Comparison of ENCODE assay signal across 11 cellular contexts in genomic region chr20:15895560-15896084, GRCh38.
DNase-seq lines count a peak whose midpoint lies in the region; ATAC-seq and TF ChIP-seq lines count a peak whose summit lies in the region.
"Had no signal": no experiment of that assay in that cellular context is flagged by ENCODE, and none has a peak within 500 bp of the region (broad histone marks: within the 10 kb centered on the region; RNA-seq: fewer than 3 reads in every experiment).

No MANE protein-coding gene starts in this region.

- CTCF ChIA-PET in activated B cell treated with CpG ODN at 0.5 μM for 24 hours (lab: Charles Lee), result interaction anchor here (1.0 kb wide), 1 partner anchor 25 kb away, joined by 3 read pairs; no protein-coding TSS in a partner anchor

- POLR2A ChIA-PET in activated B cell treated with CpG ODN at 0.5 μM for 24 hours (lab: Charles Lee), result interaction anchor here (1.2 to 2.6 kb wide), 2 partner anchors 27 to 91 kb away, joined by 3 to 12 read pairs; no protein-coding TSS in a partner anchor

- intact Hi-C loops in activated B cell treated with CpG ODN at 0.5 μM for 24 hours (cut with micrococcal nuclease) (loop anchor here (2.0 kb wide), 1 partner anchor 27 kb away; no protein-coding TSS in a partner anchor), uterus (cut with DNase I; ENCODE audit: low total_unique reads) (no loop called here), mucosa of descending colon (cut with DNase I, micrococcal nuclease) (no loop called here)

- H3K36me3 ChIP-seq in DND-41 (ENCODE audit: insufficient read depth, low read length) (no peaks in the 10 kb centered on the region), uterus (no peaks in the 10 kb centered on the region), mucosa of descending colon (ENCODE audit: low read depth) (no peaks in the 10 kb centered on the region)

- DNase-seq in DND-41, result peak; percentile 24
- peak; percentile 22 for DNase-seq in activated B cell treated with CpG ODN at 0.5 μM for 24 hours
- DNase-seq in uterus, result no peak
- no peak for DNase-seq in hippocampal formation (lab: John Stamatoyannopoulos, UW)
- no peak for DNase-seq in mucosa of descending colon
- no peak for DNase-seq in amygdala (lab: John Stamatoyannopoulos, UW)
- DNase-seq: SHP77 treated with DMSO at 0.1 percent for 48 hours had no signal

- no peaks in the 10 kb centered on the region for H3K27me3 Mint-ChIP-seq in activated B cell treated with CpG ODN at 0.5 μM for 24 hours

- H3K27me3 ChIP-seq in DND-41 (ENCODE audit: insufficient read depth, low read length, poor library complexity) (no peaks in the 10 kb centered on the region), uterus (no peaks in the 10 kb centered on the region)
- H3K27me3 ChIP-seq: BLaER1 treated with 17β-estradiol and CSF1 and Interleukin-3, amounts not matched to agents 10 nM and 100 nM had no signal

- no peak overlapping the region for H3K4me2 ChIP-seq in DND-41 (ENCODE audit: insufficient read depth, low read length)

- no peak overlapping the region for H3K9ac ChIP-seq in DND-41 (ENCODE audit: low read depth, low read length)
- H3K9ac ChIP-seq: BLaER1 treated with 17β-estradiol and CSF1 and Interleukin-3, amounts not matched to agents 10 nM and 100 nM had no signal

- H3K9me3 Mint-ChIP-seq in activated B cell treated with CpG ODN at 0.5 μM for 24 hours, result peaks cover 2% of the 10 kb centered on the region

- no peak overlapping the region for H3K4me3 ChIP-seq in DND-41 (ENCODE audit: low read depth in 1 of 2, low read length in 2 of 2)
- H3K4me3 ChIP-seq in uterus, result no peak overlapping the region
- no peak overlapping the region for H3K4me3 ChIP-seq in mucosa of descending colon
- H3K4me3 ChIP-seq: BLaER1 treated with 17β-estradiol and CSF1 and Interleukin-3, amounts not matched to agents 10 nM and 100 nM; lung had no signal

- H3K27ac ChIP-seq in DND-41 (ENCODE audit: low read length) (no peak overlapping the region), uterus (no peak overlapping the region)
- H3K27ac ChIP-seq: BLaER1 treated with 17β-estradiol and CSF1 and Interleukin-3, amounts not matched to agents 10 nM and 100 nM had no signal

- TF ChIP-seq POLR2A in uterus (IDR thresholded peaks at IDR 0.05), result no peak

- H3K4me1 Mint-ChIP-seq in activated B cell treated with CpG ODN at 0.5 μM for 24 hours, result peaks cover 46% of the 10 kb centered on the region

- peak overlapping the region; percentile 42 for H3K4me3 Mint-ChIP-seq in activated B cell treated with CpG ODN at 0.5 μM for 24 hours

- no peak overlapping the region for H2AFZ ChIP-seq in DND-41 (ENCODE audit: low read depth, low read length)

- no peaks in the 10 kb centered on the region for H4K20me1 ChIP-seq in DND-41 (ENCODE audit: insufficient read depth, low read length)

- H3K4me1 ChIP-seq in DND-41 (ENCODE audit: insufficient read depth, low read length), result peaks cover 7% of the 10 kb centered on the region; the same call in 1 of the 2 replicates
- H3K4me1 ChIP-seq in uterus, result no peaks in the 10 kb centered on the region
- H3K4me1 ChIP-seq in mucosa of descending colon (ENCODE audit: low read depth), result no peaks in the 10 kb centered on the region

- ATAC-seq in DND-41 (ENCODE audit: insufficient read depth, low read depth), result peak; percentile 83
- ATAC-seq in GM19351 (IDR thresholded peaks at IDR 0.05; ENCODE audit: unreplicated experiment), result peak; percentile 94
- ATAC-seq in HG02943 (IDR thresholded peaks at IDR 0.05; ENCODE audit: low read depth, unreplicated experiment), result peak; percentile 78
- ATAC-seq in activated B cell treated with CpG ODN at 0.5 μM for 24 hours (ENCODE audit: low read depth), result peak; percentile 82
- ATAC-seq in mucosa of descending colon, result no peak

- no peaks in the 10 kb centered on the region for H3K9me3 ChIP-seq in DND-41 (ENCODE audit: insufficient read depth, low read length, severe bottlenecking)
- no peaks in the 10 kb centered on the region for H3K9me3 ChIP-seq in uterus
- no peaks in the 10 kb centered on the region for H3K9me3 ChIP-seq in mucosa of descending colon

- TF ChIP-seq CTCF in DND-41 (IDR thresholded peaks at IDR 0.05; ENCODE audit: borderline replicate concordance, extremely low read depth, low read length, poor library complexity, severe bottlenecking) (no peak), activated B cell treated with CpG ODN at 0.5 μM for 24 hours (IDR thresholded peaks at IDR 0.05) (no peak), uterus (IDR thresholded peaks at IDR 0.05) (no peak), mucosa of descending colon (IDR thresholded peaks at IDR 0.05) (no peak)

- H3K36me3 Mint-ChIP-seq in activated B cell treated with CpG ODN at 0.5 μM for 24 hours (ENCODE audit: low read depth), result peaks cover 31% of the 10 kb centered on the region

- no peaks in the 10 kb centered on the region for H3K79me2 ChIP-seq in DND-41 (ENCODE audit: insufficient read depth, low read length)

- H3K27ac Mint-ChIP-seq in activated B cell treated with CpG ODN at 0.5 μM for 24 hours, result peak overlapping the region; percentile 83

Comparison
In these comparisons a context has a peak if more than half of its experiments do, and no peak if none do; other contexts are left out.
1. DNase-seq: peak in DND-41 (single experiment) and activated B cell treated with CpG ODN at 0.5 μM for 24 hours (single experiment); none in uterus (0 of 2), hippocampal formation (0 of 2), mucosa of descending colon (0 of 3) and amygdala (0 of 56).